In genomic region chr3:152061296-152061695, GRCh38 we compare ENCODE assay signal across 22 cellular contexts.
"Had no signal": no experiment of that assay in that cellular context is flagged by ENCODE, and none has a peak within 500 bp of the region (broad histone marks: within the 10 kb centered on the region; RNA-seq: fewer than 3 reads in every experiment).

No MANE protein-coding gene starts in this region.

- H3K9me3 Mint-ChIP-seq: activated CD4-positive, alpha-beta memory T cell treated with anti-CD3 and anti-CD28 coated beads, Interleukin-2, amount 10 ng/mL, durations not matched to agents 7 days and 5 days; activated naive CD8-positive, alpha-beta T cell treated with anti-CD3 and anti-CD28 coated beads, Interleukin-2, amount 10 ng/mL, durations not matched to agents 7 days and 5 days; activated T-cell treated with anti-CD3 and anti-CD28 coated beads, Interleukin-2, amount 50 U/mL, for 24 hours; activated T-helper 2 cell treated with anti-CD3 and anti-CD28 coated beads, Interferon-gamma antibody, Interleukin-2, Interleukin-4, amounts not matched to agents 10 μg/mL and 5 μg/mL and 100 μg/mL, durations not matched to agents 14 hours and 24 hours and 36 hours; natural killer cell treated with Interleukin-12 subunit alpha and Interleukin-12 subunit beta and Interleukin-15 and Interleukin-18, amount 100 ng/mL, for 72 hours had no signal

- ATAC-seq: activated CD8-positive, alpha-beta memory T cell treated with anti-CD3 and anti-CD28 coated beads, Interleukin-2, amount 10 ng/mL, durations not matched to agents 7 days and 5 days; natural killer cell treated with Interleukin-12 subunit alpha and Interleukin-12 subunit beta and Interleukin-15 and Interleukin-18, amount 100 ng/mL, for 72 hours; stimulated activated naive CD8-positive, alpha-beta T cell treated with anti-CD3 and anti-CD28 coated beads, Interleukin-15, Interleukin-2, amounts not matched to agents 100 U/mL and 50 U/mL, for 24 hours had no signal

- H3K4me2 ChIP-seq: hepatocyte had no signal

- H3K27ac Mint-ChIP-seq: activated CD4-positive, alpha-beta memory T cell treated with anti-CD3 and anti-CD28 coated beads, Interleukin-2, amount 10 ng/mL, durations not matched to agents 7 days and 5 days; activated CD8-positive, alpha-beta memory T cell treated with anti-CD3 and anti-CD28 coated beads, Interleukin-2, amount 10 ng/mL, durations not matched to agents 7 days and 5 days; activated naive CD8-positive, alpha-beta T cell treated with anti-CD3 and anti-CD28 coated beads, Interleukin-2, amount 10 ng/mL, durations not matched to agents 7 days and 5 days; activated T-cell treated with anti-CD3 and anti-CD28 coated beads, Interleukin-2, amount 50 U/mL, for 24 hours; activated T-helper 2 cell treated with anti-CD3 and anti-CD28 coated beads, Interferon-gamma antibody, Interleukin-2, Interleukin-4, amounts not matched to agents 10 μg/mL and 5 μg/mL and 100 μg/mL, durations not matched to agents 14 hours and 24 hours and 36 hours; natural killer cell treated with Interleukin-12 subunit alpha and Interleukin-12 subunit beta and Interleukin-15 and Interleukin-18, amount 100 ng/mL, for 72 hours had no signal

- H3K27ac ChIP-seq: cardiac muscle cell, esophagus squamous epithelium, hepatocyte had no signal

- H3K9me3 ChIP-seq: esophagus squamous epithelium, tibial nerve had no signal

- H3K4me1 Mint-ChIP-seq: activated CD4-positive, alpha-beta memory T cell treated with anti-CD3 and anti-CD28 coated beads, Interleukin-2, amount 10 ng/mL, durations not matched to agents 7 days and 5 days; activated CD8-positive, alpha-beta memory T cell treated with anti-CD3 and anti-CD28 coated beads, Interleukin-2, amount 10 ng/mL, durations not matched to agents 7 days and 5 days; activated naive CD8-positive, alpha-beta T cell treated with anti-CD3 and anti-CD28 coated beads, Interleukin-2, amount 10 ng/mL, durations not matched to agents 7 days and 5 days had no signal

- H3K4me3 ChIP-seq: cardiac muscle cell, esophagus squamous epithelium, hepatocyte, lung, tibial nerve had no signal

- H3K36me3 ChIP-seq: cardiac muscle cell, esophagus squamous epithelium, tibial nerve had no signal

- H3K27me3 ChIP-seq: cardiac muscle cell, esophagus squamous epithelium, hepatocyte, tibial nerve had no signal

- H3K27me3 Mint-ChIP-seq: activated CD8-positive, alpha-beta memory T cell treated with anti-CD3 and anti-CD28 coated beads, Interleukin-2, amount 10 ng/mL, durations not matched to agents 7 days and 5 days; activated T-cell treated with anti-CD3 and anti-CD28 coated beads, Interleukin-2, amount 50 U/mL, for 24 hours had no signal

- H3K4me3 Mint-ChIP-seq: activated CD4-positive, alpha-beta memory T cell treated with anti-CD3 and anti-CD28 coated beads, Interleukin-2, amount 10 ng/mL, durations not matched to agents 7 days and 5 days; activated CD8-positive, alpha-beta memory T cell treated with anti-CD3 and anti-CD28 coated beads, Interleukin-2, amount 10 ng/mL, durations not matched to agents 7 days and 5 days; activated naive CD8-positive, alpha-beta T cell treated with anti-CD3 and anti-CD28 coated beads, Interleukin-2, amount 10 ng/mL, durations not matched to agents 7 days and 5 days; activated T-cell treated with anti-CD3 and anti-CD28 coated beads, Interleukin-2, amount 50 U/mL, for 24 hours; natural killer cell treated with Interleukin-12 subunit alpha and Interleukin-12 subunit beta and Interleukin-15 and Interleukin-18, amount 100 ng/mL, for 72 hours had no signal

- H3K79me2 ChIP-seq: hepatocyte had no signal

- H3K4me1 ChIP-seq: esophagus squamous epithelium had no signal

- DNase-seq: activated CD4-positive, alpha-beta memory T cell treated with anti-CD3 and anti-CD28 coated beads, Interleukin-2, amount 10 ng/mL, durations not matched to agents 7 days and 5 days; activated CD4-positive, alpha-beta T cell treated with anti-CD3 and anti-CD28 coated beads for 48 hours; activated CD4-positive, CD25-positive, alpha-beta regulatory T cell; activated CD8-positive, alpha-beta memory T cell treated with anti-CD3 and anti-CD28 coated beads, Interleukin-2, amount 10 ng/mL, durations not matched to agents 7 days and 5 days; activated naive CD4-positive, alpha-beta T cell treated with Interleukin-2 at 50 U/mL for 16 hours; activated naive CD8-positive, alpha-beta T cell treated with anti-CD3 and anti-CD28 coated beads, Interleukin-2, amount 10 ng/mL, durations not matched to agents 7 days and 5 days; activated T-cell treated with anti-CD3 and anti-CD28 coated beads, Interleukin-2, amount 50 U/mL, for 24 hours; amygdala; dermis blood vessel endothelial cell; effector memory CD4-positive, alpha-beta T cell; esophagus squamous epithelium; stimulated activated CD4-positive, alpha-beta T cell treated with anti-CD3 and anti-CD28 coated beads, Interleukin-12 subunit alpha, Interleukin-12 subunit beta, amount 100 ng/mL, for 4 hours; stimulated activated CD4-positive, alpha-beta T cell treated with anti-CD3 and anti-CD28 coated beads, Interleukin-1b, Interleukin-23, amount 100 ng/mL, for 48 hours; stimulated activated naive CD8-positive, alpha-beta T cell treated with anti-CD3 and anti-CD28 coated beads, Interleukin-15, Interleukin-2, amounts not matched to agents 100 U/mL and 50 U/mL, for 24 hours; T-helper 1 cell; T-helper 9 cell had no signal

- H2AFZ ChIP-seq: hepatocyte had no signal

- H3K36me3 Mint-ChIP-seq: activated CD8-positive, alpha-beta memory T cell treated with anti-CD3 and anti-CD28 coated beads, Interleukin-2, amount 10 ng/mL, durations not matched to agents 7 days and 5 days; activated naive CD8-positive, alpha-beta T cell treated with anti-CD3 and anti-CD28 coated beads, Interleukin-2, amount 10 ng/mL, durations not matched to agents 7 days and 5 days; natural killer cell treated with Interleukin-12 subunit alpha and Interleukin-12 subunit beta and Interleukin-15 and Interleukin-18, amount 100 ng/mL, for 72 hours had no signal
